In genomic region chr14:32980887-32981501, GRCh38 we compare ENCODE assay signal across 15 cellular contexts. TPM values are rescaled to one million over a fixed set of nuclear protein-coding genes. Genes with fewer than 3 reads are reported as not detected.
DNase-seq lines count a peak whose midpoint lies in the region; TF ChIP-seq lines count a peak whose summit lies in the region.
"Had no signal": no experiment of that assay in that cellular context is flagged by ENCODE, and none has a peak within 500 bp of the region (broad histone marks: within the 10 kb centered on the region; RNA-seq: fewer than 3 reads in every experiment).

No MANE protein-coding gene starts in this region.

- no peaks in the 10 kb centered on the region for H3K9me3 Mint-ChIP-seq in HFFc6
- H3K9me3 Mint-ChIP-seq: H9; T-helper 1 cell treated with Interleukin-12 subunit alpha and Interleukin-12 subunit beta and Interleukin-4 antibody, amounts not matched to agents 30 μg/mL and 1 μg/mL, for 36 hours had no signal

- peaks cover 10% of the 10 kb centered on the region; the same call in 1 of the 2 replicates for H3K27me3 Mint-ChIP-seq in HFFc6 (ENCODE audit: insufficient read depth)

- H2AFZ ChIP-seq in OCI-LY1 (ENCODE audit: low read length) = no peak overlapping the region

- H3K27me3 ChIP-seq in OCI-LY1 (ENCODE audit: insufficient read depth, low read length) = no peaks in the 10 kb centered on the region
- H3K27me3 ChIP-seq in spleen (replicated peaks in 1 of 7) = no peaks in the 10 kb centered on the region
- H3K27me3 ChIP-seq: BLaER1 treated with 17β-estradiol and CSF1 and Interleukin-3, amounts not matched to agents 10 nM and 100 nM had no signal

- no peak for TF ChIP-seq POLR2A in spleen (IDR thresholded peaks at IDR 0.05)

- no peak for TF ChIP-seq CTCF in OCI-LY1 (IDR thresholded peaks at IDR 0.05; ENCODE audit: low read length)
- TF ChIP-seq CTCF in HFFc6 (IDR thresholded peaks at IDR 0.05) = no peak
- TF ChIP-seq CTCF in spleen (IDR thresholded peaks at IDR 0.05 in 8 of 11, conservative IDR thresholded peaks at IDR 0.05 in 3 of 11) = no peak

- no peaks in the 10 kb centered on the region for H3K36me3 Mint-ChIP-seq in HFFc6 (ENCODE audit: low read depth)

- H3K4me3 ChIP-seq in OCI-LY1 (ENCODE audit: low read depth, low read length, poor library complexity, severe bottlenecking) (no peak overlapping the region), spleen (no peak overlapping the region)
- H3K4me3 ChIP-seq: BLaER1 treated with 17β-estradiol and CSF1 and Interleukin-3, amounts not matched to agents 10 nM and 100 nM had no signal

- H3K27ac Mint-ChIP-seq in HFFc6 = no peak overlapping the region
- H3K27ac Mint-ChIP-seq: H9; T-helper 1 cell treated with Interleukin-12 subunit alpha and Interleukin-12 subunit beta and Interleukin-4 antibody, amounts not matched to agents 30 μg/mL and 1 μg/mL, for 36 hours had no signal

- 61 to 84% (median 74%) methylated on average over 3 of the region's 3 CpGs for WGBS in spleen, 5 donors

- H3K4me1 Mint-ChIP-seq in HFFc6 (ENCODE audit: low read depth) = no peaks in the 10 kb centered on the region
- H3K4me1 Mint-ChIP-seq: H9 had no signal

- intact Hi-C loops in spleen (cut with DNase I; ENCODE audit: low total_unique reads) = no loop called here

- H3K9me2 ChIP-seq in OCI-LY1 (ENCODE audit: low read depth, low read length) = no peaks in the 10 kb centered on the region

- no peaks in the 10 kb centered on the region for H3K79me2 ChIP-seq in OCI-LY1 (ENCODE audit: insufficient read depth, low read length)

- H3K9me3 ChIP-seq in OCI-LY1 (ENCODE audit: low read length) (no peaks in the 10 kb centered on the region), spleen (no peaks in the 10 kb centered on the region)
- H3K9me3 ChIP-seq: BLaER1 treated with 17β-estradiol and CSF1 and Interleukin-3, amounts not matched to agents 10 nM and 100 nM had no signal

- peak overlapping the region; percentile 92 for H3K27ac ChIP-seq in OCI-LY1 (ENCODE audit: low read depth, low read length, poor library complexity, severe bottlenecking)
- H3K27ac ChIP-seq in spleen = no peak overlapping the region
- H3K27ac ChIP-seq: 22Rv1; BLaER1 treated with 17β-estradiol and CSF1 and Interleukin-3, amounts not matched to agents 10 nM and 100 nM had no signal

- no peaks in the 10 kb centered on the region for H4K20me1 ChIP-seq in OCI-LY1 (ENCODE audit: insufficient read depth, low read length)
- H4K20me1 ChIP-seq: BLaER1 treated with 17β-estradiol and CSF1 and Interleukin-3, amounts not matched to agents 10 nM and 100 nM had no signal

- H3K4me2 ChIP-seq in OCI-LY1 (ENCODE audit: low read length) = peak overlapping the region; percentile 46; the same call in 1 of the 2 replicates
- H3K4me2 ChIP-seq: BLaER1 treated with 17β-estradiol and CSF1 and Interleukin-3, amounts not matched to agents 10 nM and 100 nM had no signal

- H3K36me3 ChIP-seq in OCI-LY1 (ENCODE audit: insufficient read depth, low read length) (no peaks in the 10 kb centered on the region), spleen (no peaks in the 10 kb centered on the region)
- H3K36me3 ChIP-seq: BLaER1 treated with 17β-estradiol and CSF1 and Interleukin-3, amounts not matched to agents 10 nM and 100 nM had no signal

- no peak overlapping the region for H3K9ac ChIP-seq in OCI-LY1 (ENCODE audit: low read length)
- H3K9ac ChIP-seq: BLaER1 treated with 17β-estradiol and CSF1 and Interleukin-3, amounts not matched to agents 10 nM and 100 nM had no signal

- peak; percentile 6 for DNase-seq in DMS153 (lab: John Stamatoyannopoulos, UW)
- DNase-seq in DMS153 treated with DMSO at 0.1 percent for 48 hours (lab: John Stamatoyannopoulos, UW; ENCODE audit: unreplicated experiment) = no peak
- peak; percentile 21 for DNase-seq in COLO668 (lab: John Stamatoyannopoulos, UW; ENCODE audit: unreplicated experiment)
- peak; percentile 76 for DNase-seq in NCI-H2029 (lab: John Stamatoyannopoulos, UW)
- DNase-seq in stimulated activated CD4-positive, alpha-beta T cell treated with anti-CD3 and anti-CD28 coated beads, Interleukin-15, amount 100 ng/mL, for 24 hours = no peak
- no peak for DNase-seq in HFFc6
- DNase-seq in spleen = no peak
- DNase-seq: H9, Kasumi-1, NCI-H1694, NCI-H524 treated with DMSO at 0.1 percent for 48 hours had no signal

- no peaks in the 10 kb centered on the region for H3F3A ChIP-seq in OCI-LY1 (ENCODE audit: insufficient read depth, low read length)

- H3K4me1 ChIP-seq in OCI-LY1 (ENCODE audit: insufficient read depth, low read length, severe bottlenecking) (peaks cover 23% of the 10 kb centered on the region), spleen (no peaks in the 10 kb centered on the region)

- no peak overlapping the region for H3K4me3 Mint-ChIP-seq in HFFc6
- H3K4me3 Mint-ChIP-seq: H9; T-helper 1 cell treated with Interleukin-12 subunit alpha and Interleukin-12 subunit beta and Interleukin-4 antibody, amounts not matched to agents 30 μg/mL and 1 μg/mL, for 36 hours had no signal

RNA-seq across cellular contexts. Expression of gene NPAS3, which starts 42.3 kb away (rescaled TPM):
- total RNA-seq in HFFc6 (2021; fragmentation: NEBNext Ultra II Directional; extraction: Animal tissue kit (Norgen Biotek cat#: 25700)) = not detected
- total RNA-seq in spleen = 1 to 10 TPM; 2.0 to 9.5 (median 4.6) TPM
- under 1 TPM; 0.13 to 0.45 (median 0.24) TPM for polyA plus RNA-seq in spleen

Comparison
In these comparisons a context has a peak if more than half of its experiments do, and no peak if none do; other contexts are left out.
1. DNase-seq: peak in DMS153 (single experiment), COLO668 (single experiment) and NCI-H2029 (single experiment); none in DMS153 treated with DMSO at 0.1 percent for 48 hours (single experiment), stimulated activated CD4-positive, alpha-beta T cell treated with anti-CD3 and anti-CD28 coated beads, Interleukin-15, amount 100 ng/mL, for 24 hours (single experiment), HFFc6 (single experiment) and spleen (single experiment).